ENCODE assay signal across 10 cellular contexts in genomic region chr17:915416-916201, GRCh38.
DNase-seq lines count a peak whose midpoint lies in the region; ATAC-seq and TF ChIP-seq lines count a peak whose summit lies in the region.
"Had no signal": no experiment of that assay in that cellular context is flagged by ENCODE, and none has a peak within 500 bp of the region (broad histone marks: within the 10 kb centered on the region; RNA-seq: fewer than 3 reads in every experiment).

No MANE protein-coding gene starts in this region.

- H3K27me3 ChIP-seq in HAP-1 (ENCODE audit: low read depth): no peaks in the 10 kb centered on the region
- no peaks in the 10 kb centered on the region for H3K27me3 ChIP-seq in Panc1 (ENCODE audit: control insufficient read depth, insufficient read depth, low read length)

- intact Hi-C loops in Panc1 (cut with micrococcal nuclease; ENCODE audit: unreplicated experiment) (no loop called here), left colon (cut with DNase I, micrococcal nuclease) (no loop called here)

- peak overlapping the region; percentile 80 for H3K27ac ChIP-seq in Panc1 (ENCODE audit: low read length)

- no TSS peak for BruUV-seq in Panc1 (replicated peaks; lab: Mats Ljungman, UMichigan)

- POLR2A ChIA-PET in Panc1 (lab: Charles Lee): no interaction called here

- no peaks in the 10 kb centered on the region for H3K9me3 ChIP-seq in HAP-1
- no peaks in the 10 kb centered on the region for H3K9me3 ChIP-seq in Panc1 (ENCODE audit: control insufficient read depth, insufficient read depth, low read depth, low read length)

- H3K4me3 ChIP-seq in HAP-1 (peak overlapping the region; percentile 15), Panc1 (ENCODE audit: low read depth in 2 of 2, low read length in 2 of 2) (no peak overlapping the region), fibroblast of the aortic adventitia (ENCODE audit: low read depth, low read length) (no peak overlapping the region)

- no peaks in the 10 kb centered on the region for H3K27me3 Mint-ChIP-seq in progenitor cell of endocrine pancreas

- H3K4me3 Mint-ChIP-seq in progenitor cell of endocrine pancreas (ENCODE audit: low read depth): no peak overlapping the region

- H3K9me3 Mint-ChIP-seq in progenitor cell of endocrine pancreas (ENCODE audit: low read depth): peaks cover 10% of the 10 kb centered on the region

- TF ChIP-seq CTCF in Panc1 (IDR thresholded peaks at IDR 0.05) (no peak), fibroblast of the aortic adventitia (IDR thresholded peaks at IDR 0.05; ENCODE audit: insufficient read depth, low read length) (no peak), progenitor cell of endocrine pancreas (IDR thresholded peaks at IDR 0.05; ENCODE audit: unreplicated experiment) (no peak)

- peaks cover 27% of the 10 kb centered on the region for H3K36me3 Mint-ChIP-seq in progenitor cell of endocrine pancreas (ENCODE audit: insufficient read depth)

- DNase-seq in HAP-1 (ENCODE audit: low spot score in 2 of 2) (peak; percentile 88 to 97), Panc1 (ENCODE audit: low read depth, low spot score) (no peak), fibroblast of the aortic adventitia (ENCODE audit: low read depth) (peak; percentile 95), progenitor cell of endocrine pancreas (ENCODE audit: low spot score, unreplicated experiment) (no peak), left colon (no peak), ureter (ENCODE audit: low spot score) (no peak)
- DNase-seq in stimulated activated CD4-positive, alpha-beta T cell treated with anti-CD3 and anti-CD28 coated beads, Interleukin-12 subunit alpha, Interleukin-12 subunit beta, amount 100 ng/mL, for 4 hours: no peak
- DNase-seq: DMS53, MM.1S had no signal

- H3K4me1 Mint-ChIP-seq in progenitor cell of endocrine pancreas (ENCODE audit: low read depth): peaks cover 9% of the 10 kb centered on the region

- H3K27ac Mint-ChIP-seq in progenitor cell of endocrine pancreas: peak overlapping the region; percentile 87

- H3K36me3 ChIP-seq in HAP-1 (replicated peaks) (peaks cover 3% of the 10 kb centered on the region; the same call in 1 of the 2 replicates), Panc1 (ENCODE audit: control insufficient read depth, insufficient read depth, low read length) (no peaks in the 10 kb centered on the region)

- in situ Hi-C loops in HAP-1 (cut with MboI; ENCODE audit: low sequenced_read_pairs) (no loop called here), Panc1 (cut with HindIII; ENCODE audit: low pct_unique_long_range_greater_than_20kb, low sequenced_read_pairs) (no loop called here)

- ATAC-seq in Panc1: no peak
- no peak for ATAC-seq in left colon
- ATAC-seq in GM21423 (IDR thresholded peaks at IDR 0.05; ENCODE audit: unreplicated experiment): no peak

- CTCF ChIA-PET in Panc1 (lab: Charles Lee): no interaction called here

- H3K4me1 ChIP-seq in HAP-1: peaks cover 21% of the 10 kb centered on the region
- peaks cover 58% of the 10 kb centered on the region for H3K4me1 ChIP-seq in Panc1 (ENCODE audit: control insufficient read depth, insufficient read depth, low read length)

Comparison
In these comparisons a context has a peak if more than half of its experiments do, and no peak if none do; other contexts are left out.
1. DNase-seq: peak in HAP-1 (2 of 2) and fibroblast of the aortic adventitia (single experiment); none in Panc1 (single experiment), progenitor cell of endocrine pancreas (single experiment), stimulated activated CD4-positive, alpha-beta T cell treated with anti-CD3 and anti-CD28 coated beads, Interleukin-12 subunit alpha, Interleukin-12 subunit beta, amount 100 ng/mL, for 4 hours (single experiment), left colon (0 of 2) and ureter (single experiment).